13 cellular contexts compared by ENCODE assay signal in genomic region chr13:27389891-27390290, GRCh38. TPM values are rescaled to one million over a fixed set of nuclear protein-coding genes. Genes with fewer than 3 reads are reported as not detected.
DNase-seq lines count a peak whose midpoint lies in the region; ATAC-seq and TF ChIP-seq lines count a peak whose summit lies in the region.
"Had no signal": no experiment of that assay in that cellular context is flagged by ENCODE, and none has a peak within 500 bp of the region (broad histone marks: within the 10 kb centered on the region; RNA-seq: fewer than 3 reads in every experiment).

No MANE protein-coding gene starts in this region.

- H3K4me1 Mint-ChIP-seq in nephron progenitor cell, result peaks cover 56% of the 10 kb centered on the region

- H3K4me3 ChIP-seq in BE2C (ENCODE audit: low read depth, low read length), result no peak overlapping the region
- H3K4me3 ChIP-seq: A549; BLaER1 treated with 17β-estradiol and CSF1 and Interleukin-3, amounts not matched to agents 10 nM and 100 nM had no signal

- no peak overlapping the region for H3K4me3 Mint-ChIP-seq in nephron progenitor cell
- H3K4me3 Mint-ChIP-seq: CD4-positive, alpha-beta T cell; CD8-positive, alpha-beta T cell had no signal

- H3K27me3 ChIP-seq in BE2C, result no peaks in the 10 kb centered on the region
- H3K27me3 ChIP-seq: BLaER1 treated with 17β-estradiol and CSF1 and Interleukin-3, amounts not matched to agents 10 nM and 100 nM had no signal

- TF ChIP-seq CTCF in BE2C (IDR thresholded peaks at IDR 0.05; ENCODE audit: low read depth, low read length) (no peak), nephron progenitor cell (IDR thresholded peaks at IDR 0.05) (no peak)

- no peaks in the 10 kb centered on the region for H3K9me3 ChIP-seq in BE2C
- H3K9me3 ChIP-seq: A549; BLaER1 treated with 17β-estradiol and CSF1 and Interleukin-3, amounts not matched to agents 10 nM and 100 nM; Caco-2 had no signal

- H3K9me3 Mint-ChIP-seq in nephron progenitor cell, result no peaks in the 10 kb centered on the region
- H3K9me3 Mint-ChIP-seq: CD4-positive, alpha-beta T cell; CD8-positive, alpha-beta T cell had no signal

- H3K4me1 ChIP-seq in BE2C, result peaks cover 27% of the 10 kb centered on the region
- H3K4me1 ChIP-seq: A549; BLaER1 treated with 17β-estradiol and CSF1 and Interleukin-3, amounts not matched to agents 10 nM and 100 nM had no signal

- peaks cover 6% of the 10 kb centered on the region for H3K27me3 Mint-ChIP-seq in nephron progenitor cell (ENCODE audit: low read depth, poor library complexity)
- H3K27me3 Mint-ChIP-seq: CD4-positive, alpha-beta T cell had no signal

- H3K36me3 Mint-ChIP-seq in nephron progenitor cell (ENCODE audit: low read depth), result no peaks in the 10 kb centered on the region
- H3K36me3 Mint-ChIP-seq: CD8-positive, alpha-beta T cell had no signal

- peak overlapping the region; percentile 51 for H3K27ac Mint-ChIP-seq in nephron progenitor cell
- H3K27ac Mint-ChIP-seq: CD4-positive, alpha-beta T cell; CD8-positive, alpha-beta T cell had no signal

- no peak for ATAC-seq in HG03342 (IDR thresholded peaks at IDR 0.05; ENCODE audit: unreplicated experiment)
- ATAC-seq: A549; CD8-positive, alpha-beta T cell had no signal

- DNase-seq in DMS79 treated with DMSO at 0.1 percent for 48 hours (lab: John Stamatoyannopoulos, UW) (peak; percentile 10), DMS79 (lab: John Stamatoyannopoulos, UW) (no peak), BE2C (peak; percentile 45), nephron progenitor cell (no peak), AG20443 (ENCODE audit: low spot score) (no peak)
- DNase-seq: Caco-2; Calu3; CD4-positive, alpha-beta T cell; CD8-positive, alpha-beta T cell; GF-D8 had no signal

- H3K36me3 ChIP-seq in BE2C, result no peaks in the 10 kb centered on the region
- H3K36me3 ChIP-seq: BLaER1 treated with 17β-estradiol and CSF1 and Interleukin-3, amounts not matched to agents 10 nM and 100 nM had no signal

RNA-seq across cellular contexts. Expression of gene GTF3A, which starts 34.5 kb away (rescaled TPM):
- polyA plus RNA-seq in BE2C (2012; ENCODE audit: insufficient read depth, insufficient read length, low read depth), result 174 TPM

Comparison
In these comparisons a context has a peak if more than half of its experiments do, and no peak if none do; other contexts are left out.
1. DNase-seq: peak in DMS79 treated with DMSO at 0.1 percent for 48 hours (single experiment) and BE2C (single experiment); none in DMS79 (single experiment), nephron progenitor cell (single experiment) and AG20443 (single experiment).